In the genomic region with DNA sequence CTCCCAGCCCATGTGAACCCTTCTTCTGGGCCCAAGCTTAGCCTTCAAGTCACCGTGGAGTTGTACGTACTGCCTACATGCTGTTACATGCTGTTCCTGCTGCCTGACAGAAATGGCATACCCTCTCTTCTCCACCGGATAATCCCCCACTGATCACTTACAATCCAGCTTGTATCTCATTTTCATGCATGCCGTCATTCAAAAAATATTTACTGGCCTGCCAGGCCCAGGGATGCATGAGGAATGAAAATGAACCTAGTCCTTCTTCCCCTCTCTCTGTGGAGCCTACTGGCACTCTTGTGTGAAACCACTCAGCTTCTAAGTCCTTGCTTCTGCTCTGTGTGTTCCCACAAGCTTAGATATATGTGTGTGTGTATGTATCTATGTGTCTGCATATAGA, we compare ENCODE assay signal across 19 cellular contexts.
DNase-seq lines count a peak whose midpoint lies in the region; TF ChIP-seq lines count a peak whose summit lies in the region.
"Had no signal": no experiment of that assay in that cellular context is flagged by ENCODE, and none has a peak within 500 bp of the region (broad histone marks: within the 10 kb centered on the region; RNA-seq: fewer than 3 reads in every experiment).

No MANE protein-coding gene starts in this region.

- H3K9me3 Mint-ChIP-seq in activated CD4-positive, alpha-beta T cell treated with anti-CD3 and anti-CD28 coated beads, Interleukin-2, amount 10 ng/mL, durations not matched to agents 24 days and 14 days, result peaks cover 3% of the 10 kb centered on the region

- H3K9me3 ChIP-seq in trophoblast cell (ENCODE audit: insufficient read depth, low read depth, low read length) (no peaks in the 10 kb centered on the region), esophagus muscularis mucosa (peaks cover 0 to 5% (median 2%) of the 10 kb centered on the region in 4 donors)
- H3K9me3 ChIP-seq: SJCRH30 had no signal

- no peak overlapping the region for H2AK5ac ChIP-seq in trophoblast cell (ENCODE audit: low read length)

- no peak overlapping the region for H3K27ac Mint-ChIP-seq in activated CD4-positive, alpha-beta T cell treated with anti-CD3 and anti-CD28 coated beads, Interleukin-2, amount 10 ng/mL, durations not matched to agents 24 days and 14 days

- no peak overlapping the region for H3K4me3 Mint-ChIP-seq in activated CD4-positive, alpha-beta T cell treated with anti-CD3 and anti-CD28 coated beads, Interleukin-2, amount 10 ng/mL, durations not matched to agents 24 days and 14 days

- H3K27me3 ChIP-seq in trophoblast cell (ENCODE audit: insufficient read depth, low read length) (no peaks in the 10 kb centered on the region), esophagus muscularis mucosa (no peaks in the 10 kb centered on the region)
- H3K27me3 ChIP-seq: SJCRH30 had no signal

- no peak for TF ChIP-seq CTCF in esophagus muscularis mucosa (IDR thresholded peaks at IDR 0.05)

- H2BK120ac ChIP-seq in trophoblast cell (ENCODE audit: insufficient read depth, low read length, poor library complexity), result no peak overlapping the region

- H2BK12ac ChIP-seq in trophoblast cell (ENCODE audit: low read length), result no peak overlapping the region

- no peak overlapping the region for H4K8ac ChIP-seq in trophoblast cell (ENCODE audit: low read depth, low read length)

- no peaks in the 10 kb centered on the region for H3K36me3 Mint-ChIP-seq in activated CD4-positive, alpha-beta T cell treated with anti-CD3 and anti-CD28 coated beads, Interleukin-2, amount 10 ng/mL, durations not matched to agents 24 days and 14 days (ENCODE audit: low read depth)

- peak; percentile 72 for DNase-seq in EH (ENCODE audit: low read depth)
- peak; percentile 25 for DNase-seq in M059J (ENCODE audit: low read depth)
- peak; percentile 6 for DNase-seq in cerebellum (ENCODE audit: low spot score)
- DNase-seq in trophoblast cell, result no peak
- no peak for DNase-seq in stimulated activated CD4-positive, alpha-beta T cell treated with anti-CD3 and anti-CD28 coated beads, Interleukin-1b, Interleukin-23, amount 100 ng/mL, for 48 hours
- no peak for DNase-seq in activated CD4-positive, alpha-beta T cell treated with anti-CD3 and anti-CD28 coated beads, Interleukin-2, amount 10 ng/mL, durations not matched to agents 24 days and 14 days
- no peak for DNase-seq in esophagus muscularis mucosa (ENCODE audit: extremely low spot score)
- DNase-seq: 8988T, AML-193, DMS79, NCI-H1105, NCI-H146, NCI-H2029, NCI-H226, NCI-H510A treated with DMSO at 0.1 percent for 48 hours, NCI-H774, SJCRH30 had no signal

- no peaks in the 10 kb centered on the region for H3K27me3 Mint-ChIP-seq in activated CD4-positive, alpha-beta T cell treated with anti-CD3 and anti-CD28 coated beads, Interleukin-2, amount 10 ng/mL, durations not matched to agents 24 days and 14 days

- H2AFZ ChIP-seq in trophoblast cell (ENCODE audit: insufficient read depth, low read length, poor library complexity), result no peak overlapping the region

- peak overlapping the region; percentile 50 for H4K91ac ChIP-seq in trophoblast cell (ENCODE audit: low read depth, low read length)

- intact Hi-C loops in activated CD4-positive, alpha-beta T cell treated with anti-CD3 and anti-CD28 coated beads, Interleukin-2, amount 10 ng/mL, durations not matched to agents 24 days and 14 days (cut with micrococcal nuclease), result no loop called here
- intact Hi-C loops in esophagus muscularis mucosa (cut with DNase I), result no loop called here

- H3K18ac ChIP-seq in trophoblast cell (ENCODE audit: low read length), result no peak overlapping the region

- peaks cover 6% of the 10 kb centered on the region for H3K79me1 ChIP-seq in trophoblast cell (ENCODE audit: low read length)

- H3K4me1 ChIP-seq in trophoblast cell (ENCODE audit: control insufficient read depth in 1 of 2, insufficient read depth in 2 of 2, low read length in 2 of 2) (peaks cover 3 to 9% of the 10 kb centered on the region in 2 experiments), esophagus muscularis mucosa (no peaks in the 10 kb centered on the region)
- H3K4me1 ChIP-seq: SJCRH30 had no signal

- H3K27ac ChIP-seq in trophoblast cell (ENCODE audit: low read depth, low read length) (no peak overlapping the region), esophagus muscularis mucosa (replicated peaks in 1 of 4) (no peak overlapping the region)
- H3K27ac ChIP-seq: C4-2B, KMS-11, SJCRH30 had no signal

- no peak overlapping the region for H3K14ac ChIP-seq in trophoblast cell (ENCODE audit: low read length)

- H3K4ac ChIP-seq in trophoblast cell (ENCODE audit: low read depth, low read length), result no peak overlapping the region

- no peak overlapping the region for H2BK5ac ChIP-seq in trophoblast cell (ENCODE audit: low read depth, low read length, poor library complexity)

- H3K36me3 ChIP-seq in trophoblast cell (ENCODE audit: control insufficient read depth in 1 of 2, insufficient read depth in 2 of 2, low read length in 2 of 2), result no peaks in the 10 kb centered on the region
- H3K36me3 ChIP-seq in esophagus muscularis mucosa, result no peaks in the 10 kb centered on the region
- H3K36me3 ChIP-seq: SJCRH30 had no signal

- no peak for TF ChIP-seq EP300 in esophagus muscularis mucosa (IDR thresholded peaks at IDR 0.05)

- no peak overlapping the region for H4K12ac ChIP-seq in trophoblast cell (ENCODE audit: low read depth, low read length)

- no peak for TF ChIP-seq POLR2A in esophagus muscularis mucosa (IDR thresholded peaks at IDR 0.05; ENCODE audit: low read depth)

- H3K4me3 ChIP-seq in trophoblast cell (ENCODE audit: low read depth, low read length), result no peak overlapping the region
- H3K4me3 ChIP-seq in esophagus muscularis mucosa, result no peak overlapping the region
- H3K4me3 ChIP-seq: SJCRH30 had no signal

- no peaks in the 10 kb centered on the region for H3K4me1 Mint-ChIP-seq in activated CD4-positive, alpha-beta T cell treated with anti-CD3 and anti-CD28 coated beads, Interleukin-2, amount 10 ng/mL, durations not matched to agents 24 days and 14 days

- H3K79me2 ChIP-seq in trophoblast cell (ENCODE audit: control insufficient read depth, insufficient read depth, low read length, poor library complexity), result no peaks in the 10 kb centered on the region

- WGBS in trophoblast cell (ENCODE audit: extremely low coverage, insufficient coverage, insufficient read length), result no CpG with 5 or more reads among the region's 4 CpGs
- 63% methylated on average over 4 of the region's 4 CpGs for WGBS in esophagus muscularis mucosa

- no peak overlapping the region for H3K4me2 ChIP-seq in trophoblast cell (ENCODE audit: low read length)
- H3K4me2 ChIP-seq: KMS-11 had no signal

- no peak overlapping the region for H3K9ac ChIP-seq in trophoblast cell (ENCODE audit: low read length)
- H3K9ac ChIP-seq: KMS-11 had no signal

- no peak overlapping the region for H3K23ac ChIP-seq in trophoblast cell (ENCODE audit: low read length)

Comparison
In these comparisons a context has a peak if more than half of its experiments do, and no peak if none do; other contexts are left out.
1. DNase-seq: peak in EH (single experiment), M059J (single experiment) and cerebellum (single experiment); none in trophoblast cell (0 of 2), stimulated activated CD4-positive, alpha-beta T cell treated with anti-CD3 and anti-CD28 coated beads, Interleukin-1b, Interleukin-23, amount 100 ng/mL, for 48 hours (single experiment), activated CD4-positive, alpha-beta T cell treated with anti-CD3 and anti-CD28 coated beads, Interleukin-2, amount 10 ng/mL, durations not matched to agents 24 days and 14 days (single experiment) and esophagus muscularis mucosa (single experiment).